ENCODE assay signal across 27 cellular contexts in genomic region chr15:63869371-63870042, GRCh38. TPM values are rescaled to one million over a fixed set of nuclear protein-coding genes. Genes with fewer than 3 reads are reported as not detected.
A peak's percentile ranks its signal among the peaks of the same experiment; 100 is the strongest.
DNase-seq lines count a peak whose midpoint lies in the region; ATAC-seq, FAIRE-seq and TF ChIP-seq lines count a peak whose summit lies in the region.
"Had no signal": no experiment of that assay in that cellular context is flagged by ENCODE, and none has a peak within 500 bp of the region (broad histone marks: within the 10 kb centered on the region; RNA-seq: fewer than 3 reads in every experiment).

No MANE protein-coding gene starts in this region.

- no peak overlapping the region for H3K4me2 ChIP-seq in K562 (ENCODE audit: insufficient read depth, low read length)
- H3K4me2 ChIP-seq in Karpas-422 (ENCODE audit: low read depth, low read length, poor library complexity, severe bottlenecking), result no peak overlapping the region
- H3K4me2 ChIP-seq: KMS-11, SK-N-SH had no signal

- POLR2A ChIA-PET in K562 (lab: Yijun Ruan, JAX), result interaction anchor here (0.7 kb wide), 1 partner anchor 14 kb away, joined by 3 read pairs; no protein-coding TSS in a partner anchor

- no peak overlapping the region for H3K9ac ChIP-seq in K562 (ENCODE audit: insufficient read depth in 1 of 2, low read depth in 2 of 2, low read length in 2 of 2)
- no peak overlapping the region for H3K9ac ChIP-seq in Karpas-422 (ENCODE audit: low read length)
- H3K9ac ChIP-seq: KMS-11, SK-N-SH had no signal

- H3K4me3 Mint-ChIP-seq in activated T-cell treated with anti-CD3 and anti-CD28 coated beads, Interleukin-2, amount 50 U/mL, for 4 hours, result no peak overlapping the region
- H3K4me3 Mint-ChIP-seq in T-helper 17 cell, result no peak overlapping the region
- peak overlapping the region; percentile 42 for H3K4me3 Mint-ChIP-seq in stimulated activated naive CD8-positive, alpha-beta T cell treated with anti-CD3 and anti-CD28 coated beads, Interleukin-15, Interleukin-2, amounts not matched to agents 100 ng/mL and 50 ng/mL, for 24 hours
- H3K4me3 Mint-ChIP-seq: brain, neural crest cell had no signal

- TF ChIP-seq RAD21 in K562 (CRISPR knock-in tag; conservative IDR thresholded peaks at IDR 0.05 in 1 of 2, IDR thresholded peaks at IDR 0.05 in 1 of 2), result no peak

- in situ Hi-C loops in K562 (cut with MboI), result no loop called here

- H3K27me3 ChIP-seq in K562 (ENCODE audit: control insufficient read depth in 2 of 2, insufficient read depth in 2 of 2, low read length in 2 of 2) (no peaks in the 10 kb centered on the region), Karpas-422 (ENCODE audit: low read length) (no peaks in the 10 kb centered on the region)
- H3K27me3 ChIP-seq: adrenal gland, esophagus muscularis mucosa, ovary had no signal

- CTCF ChIA-PET in K562 (lab: Yijun Ruan, JAX; ENCODE audit: low intra/inter-chr PET ratio), result no interaction called here

- no peaks in the 10 kb centered on the region for H3K36me3 Mint-ChIP-seq in activated T-cell treated with anti-CD3 and anti-CD28 coated beads, Interleukin-2, amount 50 U/mL, for 4 hours (ENCODE audit: insufficient read depth)
- peaks cover 2% of the 10 kb centered on the region for H3K36me3 Mint-ChIP-seq in T-helper 17 cell (ENCODE audit: low read depth)
- H3K36me3 Mint-ChIP-seq in stimulated activated naive CD8-positive, alpha-beta T cell treated with anti-CD3 and anti-CD28 coated beads, Interleukin-15, Interleukin-2, amounts not matched to agents 100 ng/mL and 50 ng/mL, for 24 hours (ENCODE audit: low read depth), result no peaks in the 10 kb centered on the region
- H3K36me3 Mint-ChIP-seq: brain had no signal

- ATAC-seq in activated T-cell treated with anti-CD3 and anti-CD28 coated beads, Interleukin-2, amount 50 U/mL, for 4 hours, result peak; percentile 60 to 65
- ATAC-seq in T-helper 17 cell (no peak), K562 (no peak)

- H3K4me1 ChIP-seq in K562 (replicated peaks in 1 of 2; ENCODE audit: control insufficient read depth in 2 of 2, insufficient read depth in 2 of 2, low read length in 2 of 2) (peaks cover 2 to 6% of the 10 kb centered on the region in 2 experiments; a peak in 4 of 5 replicates), Karpas-422 (ENCODE audit: low read length) (peaks cover 6% of the 10 kb centered on the region)
- H3K4me1 ChIP-seq: adrenal gland, esophagus muscularis mucosa, HAP-1, left ventricle myocardium inferior had no signal

- peaks cover 16% of the 10 kb centered on the region for H3K4me1 Mint-ChIP-seq in activated T-cell treated with anti-CD3 and anti-CD28 coated beads, Interleukin-2, amount 50 U/mL, for 4 hours (ENCODE audit: low read depth)
- peaks cover 5% of the 10 kb centered on the region for H3K4me1 Mint-ChIP-seq in T-helper 17 cell
- peaks cover 26% of the 10 kb centered on the region for H3K4me1 Mint-ChIP-seq in stimulated activated naive CD8-positive, alpha-beta T cell treated with anti-CD3 and anti-CD28 coated beads, Interleukin-15, Interleukin-2, amounts not matched to agents 100 ng/mL and 50 ng/mL, for 24 hours (ENCODE audit: low read depth)
- H3K4me1 Mint-ChIP-seq: brain, neural crest cell had no signal

- intact Hi-C loops in K562 (cut with micrococcal nuclease), result no loop called here

- WGBS in K562 (ENCODE audit: insufficient coverage, low coverage, missing lambda C conversion rate), result 13% methylated on average over 2 of the region's 2 CpGs

- no peak overlapping the region for H3K4me3 ChIP-seq in K562
- no peak overlapping the region for H3K4me3 ChIP-seq in Karpas-422 (ENCODE audit: low read length)
- H3K4me3 ChIP-seq: adrenal gland, esophagus muscularis mucosa, HAP-1, left ventricle myocardium inferior, ovary, thoracic aorta had no signal

- H3K79me2 ChIP-seq in K562 (ENCODE audit: control insufficient read depth, insufficient read depth, low read length), result no peaks in the 10 kb centered on the region
- H3K79me2 ChIP-seq in Karpas-422 (ENCODE audit: low read length), result no peaks in the 10 kb centered on the region

- TF ChIP-seq CTCF in K562 (IDR thresholded peaks at IDR 0.05 in 2 of 3, conservative IDR thresholded peaks at IDR 0.05 in 1 of 3; ENCODE audit: insufficient read depth in 2 of 3, low read depth in 1 of 3, low read length in 3 of 3), result no peak

- H3K9me1 ChIP-seq in K562 (ENCODE audit: control insufficient read depth, insufficient read depth, low read length), result no peaks in the 10 kb centered on the region

- no peaks in the 10 kb centered on the region for H3K9me2 ChIP-seq in Karpas-422 (replicated peaks; ENCODE audit: insufficient read depth, low read length)
- H3K9me2 ChIP-seq: SK-N-SH had no signal

- no peak overlapping the region for H2AFZ ChIP-seq in K562 (ENCODE audit: low read depth, low read length)
- no peak overlapping the region for H2AFZ ChIP-seq in Karpas-422 (ENCODE audit: low read length)

- peak overlapping the region; percentile 34 for H3K27ac Mint-ChIP-seq in T-helper 17 cell
- H3K27ac Mint-ChIP-seq in stimulated activated naive CD8-positive, alpha-beta T cell treated with anti-CD3 and anti-CD28 coated beads, Interleukin-15, Interleukin-2, amounts not matched to agents 100 ng/mL and 50 ng/mL, for 24 hours, result peak overlapping the region; percentile 84

- H3K27me3 Mint-ChIP-seq in activated T-cell treated with anti-CD3 and anti-CD28 coated beads, Interleukin-2, amount 50 U/mL, for 4 hours (ENCODE audit: low read depth), result no peaks in the 10 kb centered on the region
- no peaks in the 10 kb centered on the region for H3K27me3 Mint-ChIP-seq in T-helper 17 cell
- H3K27me3 Mint-ChIP-seq in stimulated activated naive CD8-positive, alpha-beta T cell treated with anti-CD3 and anti-CD28 coated beads, Interleukin-15, Interleukin-2, amounts not matched to agents 100 ng/mL and 50 ng/mL, for 24 hours, result no peaks in the 10 kb centered on the region

- FAIRE-seq in K562 (lab: Jason Lieb, UNC), result no peak
- FAIRE-seq: islet of Langerhans, urothelium cell line had no signal

- no peaks in the 10 kb centered on the region for H4K20me1 ChIP-seq in K562 (replicated peaks; ENCODE audit: control insufficient read depth, insufficient read depth, low read length)
- no peaks in the 10 kb centered on the region for H4K20me1 ChIP-seq in Karpas-422 (ENCODE audit: insufficient read depth, low read depth, low read length)

- H3K9me3 Mint-ChIP-seq in activated T-cell treated with anti-CD3 and anti-CD28 coated beads, Interleukin-2, amount 50 U/mL, for 4 hours, result no peaks in the 10 kb centered on the region
- peaks cover 7% of the 10 kb centered on the region for H3K9me3 Mint-ChIP-seq in stimulated activated naive CD8-positive, alpha-beta T cell treated with anti-CD3 and anti-CD28 coated beads, Interleukin-15, Interleukin-2, amounts not matched to agents 100 ng/mL and 50 ng/mL, for 24 hours
- H3K9me3 Mint-ChIP-seq: neural crest cell had no signal

- BruUV-seq in K562 (replicated peaks; lab: Mats Ljungman, UMichigan), result no TSS peak

- no peaks in the 10 kb centered on the region for H3K36me3 ChIP-seq in K562 (ENCODE audit: control insufficient read depth, insufficient read depth, low read length)
- H3K36me3 ChIP-seq in Karpas-422 (ENCODE audit: insufficient read depth, low read length), result no peaks in the 10 kb centered on the region
- H3K36me3 ChIP-seq: adrenal gland, esophagus muscularis mucosa, HAP-1, left ventricle myocardium inferior, ovary, thoracic aorta had no signal

- H3K27ac ChIP-seq in K562 (ENCODE audit: extremely low read depth, low read depth, low read length) (no peak overlapping the region), Karpas-422 (ENCODE audit: low read length) (no peak overlapping the region)
- H3K27ac ChIP-seq: adrenal gland, esophagus muscularis mucosa, HL-60, KMS-11, left ventricle myocardium inferior, ovary, thoracic aorta had no signal

- no peak for TF ChIP-seq EP300 in K562 (IDR thresholded peaks at IDR 0.05; ENCODE audit: low read length)

- H3K9me3 ChIP-seq in T-helper 17 cell (ENCODE audit: control insufficient read depth, low read length, poor library complexity, severe bottlenecking) (no peaks in the 10 kb centered on the region), K562 (replicated peaks; ENCODE audit: control insufficient read depth, insufficient read depth, low read depth, low read length) (no peaks in the 10 kb centered on the region), Karpas-422 (ENCODE audit: low read length) (no peaks in the 10 kb centered on the region)
- H3K9me3 ChIP-seq: adrenal gland, esophagus muscularis mucosa, HAP-1, ovary, SK-N-SH, thoracic aorta had no signal

- DNase-seq in activated T-cell treated with anti-CD3 and anti-CD28 coated beads, Interleukin-2, amount 50 U/mL, for 4 hours, result no peak
- no peak for DNase-seq in activated T-cell treated with anti-CD3 and anti-CD28 coated beads, Interleukin-2, amount 50 U/mL, for 48 hours
- DNase-seq in T-helper 17 cell, result no peak
- no peak for DNase-seq in K562 (ENCODE audit: extremely low read depth in 1 of 4, low spot score in 3 of 4)
- no peak for DNase-seq in Karpas-422
- no peak for DNase-seq in AG20443 (ENCODE audit: low spot score)
- DNase-seq: adrenal gland; cerebellar nuclear complex; foreskin fibroblast; left ventricle myocardium inferior; MM.1S; NCI-H1417; NCI-H2029 treated with DMSO at 0.1 percent for 48 hours; NCI-H524 treated with DMSO at 0.1 percent for 48 hours; ovary; SK-N-SH; stimulated activated naive CD4-positive, alpha-beta T cell treated with Interleukin-2 at 50 U/mL for 16 hours had no signal

- TF ChIP-seq POLR2A in K562 (conservative IDR thresholded peaks at IDR 0.05), result no peak

TF ChIP-seq in K562, 482 proteins besides CTCF, POLR2A, EP300 and RAD21 (continues in another document):
- TF ChIP-seq ZNF212 (CRISPR knock-in tag; IDR thresholded peaks at IDR 0.05), result no peak

RNA-seq across cellular contexts. Expression of gene HERC1, which starts 35.8 kb away (rescaled TPM):
- 10 to 100 TPM; 38.7 to 47.2 (median 42.5) TPM for total RNA-seq in activated T-cell treated with anti-CD3 and anti-CD28 coated beads, Interleukin-2, amount 50 U/mL, for 4 hours
- total RNA-seq in T-helper 17 cell (100 to 1,000 TPM; 252 to 271 TPM), K562 (2014; rRNA removed) (91.9 and 93.1 TPM in 2 replicates), K562 (2014; rRNA removed; fragmentation: Illumina TruSeq; extraction: Trizol) (79.2 and 88.1 TPM in 2 replicates), K562 (2015; rRNA removed; fragmentation: Illumina TruSeq; extraction: Trizol) (90.4 and 92.6 TPM in 2 replicates), K562 (2021) (103 and 108 TPM in 2 replicates)
- 151 and 399 TPM in 2 replicates for total RNA-seq in K562 (2011; cell fraction: chromatin; rRNA removed; ENCODE audit: low replicate concordance)
- 94.9 and 123 TPM in 2 replicates for total RNA-seq in K562 (2011; cell fraction: nucleolus; rRNA removed)
- total RNA-seq in K562 (2011; cell fraction: nucleoplasm; rRNA removed), result 139 and 141 TPM in 2 replicates
- polyA plus RNA-seq in K562 (2011; rRNA removed) (43.9 and 48.3 TPM in 2 replicates), K562 (2014; fragmentation: Illumina TruSeq; extraction: Trizol) (79.0 and 89.9 TPM in 2 replicates), K562 (2014; fragmentation: Nextera tagmentation; extraction: Ambion mirVana) (10 to 100 TPM; 24.5 to 42.4 TPM), K562 (2014; rRNA removed) (70.7 and 83.4 TPM in 2 replicates)
- 46.7 and 50.5 TPM in 2 replicates for polyA plus RNA-seq in K562 (2011; cell fraction: cytosol; rRNA removed)
- 125 and 130 TPM in 2 replicates for polyA plus RNA-seq in K562 (2011; cell fraction: nucleus; rRNA removed)
- polyA plus RNA-seq in K562 (2012), result 68.9 and 92.0 TPM in 2 replicates
- polyA minus RNA-seq in K562 (2011; rRNA and poly(A)+ RNA removed), result 115 and 136 TPM in 2 replicates
- 56.8 and 74.4 TPM in 2 replicates for polyA minus RNA-seq in K562 (2011; cell fraction: cytosol; rRNA and poly(A)+ RNA removed)
- polyA minus RNA-seq in K562 (2011; cell fraction: nucleus; rRNA and poly(A)+ RNA removed), result 75.0 and 142 TPM in 2 replicates
- total RNA-seq in Karpas-422 (2014; rRNA removed; shearing (Covaris generic); ENCODE audit: low replicate concordance), result 134 and 151 TPM in 2 replicates

Comparison
In these comparisons a context has a peak if more than half of its experiments do, and no peak if none do; other contexts are left out.
1. ATAC-seq: peak in activated T-cell treated with anti-CD3 and anti-CD28 coated beads, Interleukin-2, amount 50 U/mL, for 4 hours (2 of 2); none in T-helper 17 cell (single experiment) and K562 (single experiment).